ENCODE assay signal across 14 cellular contexts in genomic region chr7:155455776-155456516, GRCh38. TPM values are rescaled to one million over a fixed set of nuclear protein-coding genes. Genes with fewer than 3 reads are reported as not detected.
DNase-seq lines count a peak whose midpoint lies in the region; ATAC-seq, FAIRE-seq and TF ChIP-seq lines count a peak whose summit lies in the region.
"Had no signal": no experiment of that assay in that cellular context is flagged by ENCODE, and none has a peak within 500 bp of the region (broad histone marks: within the 10 kb centered on the region; RNA-seq: fewer than 3 reads in every experiment).

No MANE protein-coding gene starts in this region.

- no peaks in the 10 kb centered on the region for H3K79me2 ChIP-seq in GM23248 (ENCODE audit: insufficient read depth)

- no peaks in the 10 kb centered on the region for H3K9me3 ChIP-seq in GM23248 (ENCODE audit: low read depth)
- H3K9me3 ChIP-seq: ascending aorta had no signal

- ATAC-seq in activated T-cell treated with anti-CD3 and anti-CD28 coated beads, Interleukin-2, amount 50 U/mL, for 72 hours (replicated peaks in 1 of 2): no peak
- ATAC-seq in naive B cell (ENCODE audit: low read depth in 2 of 2) (no peak), HG02885 (IDR thresholded peaks at IDR 0.05; ENCODE audit: poor library complexity, unreplicated experiment) (no peak)

- H3K4me2 ChIP-seq in GM23248 (ENCODE audit: unreplicated experiment): no peak overlapping the region

- no peak overlapping the region for H3K4me3 ChIP-seq in GM23248

- 8 to 12% methylated on average over 21 to 22 of the region's 22 CpGs for WGBS in GM23248 (ENCODE audit: low coverage in 1 of 2, low lambda C conversion rate in 2 of 2, missing lambda C conversion rate in 2 of 2), 2 experiments

- no peak overlapping the region for H3K9ac ChIP-seq in GM23248

- no peak overlapping the region for H3K27ac Mint-ChIP-seq in activated T-cell treated with anti-CD3 and anti-CD28 coated beads, Interleukin-2, amount 50 U/mL, for 72 hours
- peak overlapping the region in 4 of 6 donors; percentile 59 to 83 (median 64) for H3K27ac Mint-ChIP-seq in naive B cell

- H3K4me3 Mint-ChIP-seq in activated T-cell treated with anti-CD3 and anti-CD28 coated beads, Interleukin-2, amount 50 U/mL, for 72 hours: peak overlapping the region; percentile 79 to 86
- peak overlapping the region in 7 of 8 donors; percentile 68 to 90 (median 80) for H3K4me3 Mint-ChIP-seq in naive B cell

- H3K36me3 ChIP-seq in GM23248 (ENCODE audit: low read depth): no peaks in the 10 kb centered on the region
- H3K36me3 ChIP-seq: ascending aorta had no signal

- in situ Hi-C loops in GM23248 (cut with MboI): no loop called here

- H3K27me3 Mint-ChIP-seq in activated T-cell treated with anti-CD3 and anti-CD28 coated beads, Interleukin-2, amount 50 U/mL, for 72 hours (ENCODE audit: low read depth): peaks cover 74% of the 10 kb centered on the region
- peaks cover 59 to 86% (median 84%) of the 10 kb centered on the region in 3 donors for H3K27me3 Mint-ChIP-seq in naive B cell

- H3K9me3 Mint-ChIP-seq in activated T-cell treated with anti-CD3 and anti-CD28 coated beads, Interleukin-2, amount 50 U/mL, for 72 hours: no peaks in the 10 kb centered on the region
- peaks cover 0 to 9% (median 0%) of the 10 kb centered on the region in 7 donors for H3K9me3 Mint-ChIP-seq in naive B cell

- no peak overlapping the region for H2AFZ ChIP-seq in GM23248

- no peaks in the 10 kb centered on the region for H3F3A ChIP-seq in GM23248 (ENCODE audit: insufficient read depth)

- H3K36me3 Mint-ChIP-seq in activated T-cell treated with anti-CD3 and anti-CD28 coated beads, Interleukin-2, amount 50 U/mL, for 72 hours (ENCODE audit: insufficient read depth in 2 of 2): peaks cover 0 to 2% of the 10 kb centered on the region in 2 donors
- no peaks in the 10 kb centered on the region for H3K36me3 Mint-ChIP-seq in naive B cell

- DNase-seq in 8988T (peak; percentile 30), D721Med (ENCODE audit: insufficient read length, low spot score) (peak; percentile 29), naive B cell (no peak), RPMI8226 (no peak), DMS153 (lab: John Stamatoyannopoulos, UW) (no peak), GM23248 (no peak)
- no peak for DNase-seq in activated T-cell treated with anti-CD3 and anti-CD28 coated beads, Interleukin-2, amount 50 U/mL, for 72 hours
- DNase-seq: effector CD4-positive, alpha-beta T cell; NCI-H524 treated with DMSO at 0.1 percent for 48 hours; occipital lobe; stimulated activated CD4-positive, alpha-beta T cell treated with anti-CD3 and anti-CD28 coated beads, Interleukin-1b, Interleukin-23, amount 100 ng/mL, for 48 hours; stimulated activated naive CD4-positive, alpha-beta T cell treated with Interleukin-2 at 50 U/mL for 16 hours had no signal

- no peaks in the 10 kb centered on the region for H3K9me2 ChIP-seq in GM23248 (ENCODE audit: insufficient read depth)

- no peaks in the 10 kb centered on the region for H4K20me1 ChIP-seq in GM23248 (ENCODE audit: insufficient read depth)

- H3K4me1 ChIP-seq in GM23248 (ENCODE audit: insufficient read depth): no peaks in the 10 kb centered on the region

- H3K27ac ChIP-seq in GM23248: no peak overlapping the region
- H3K27ac ChIP-seq: ascending aorta had no signal

- H3K27me3 ChIP-seq in GM23248 (replicated peaks; ENCODE audit: insufficient read depth): peaks cover 90% of the 10 kb centered on the region

- no peak for FAIRE-seq in D721Med (lab: Jason Lieb, UNC)

- H3K4me1 Mint-ChIP-seq in activated T-cell treated with anti-CD3 and anti-CD28 coated beads, Interleukin-2, amount 50 U/mL, for 72 hours (ENCODE audit: low read depth): peaks cover 33% of the 10 kb centered on the region
- H3K4me1 Mint-ChIP-seq in naive B cell: peaks cover 34 to 48% (median 38%) of the 10 kb centered on the region in 3 donors

- TF ChIP-seq CTCF in D721Med (IDR thresholded peaks at IDR 0.05; ENCODE audit: insufficient read depth, missing control alignments): no peak

RNA-seq across cellular contexts. Expression of gene EN2, which starts 2.0 kb away (rescaled TPM):
- total RNA-seq in activated T-cell treated with anti-CD3 and anti-CD28 coated beads, Interleukin-2, amount 50 U/mL, for 72 hours: not detected
- polyA plus RNA-seq in naive B cell (ENCODE audit: low read depth in 6 of 6): not detected
- total RNA-seq in GM23248 (2014; rRNA removed; shearing (Covaris generic)): not detected in 2 replicates
- polyA plus RNA-seq in GM23248 (2016; fragmentation: Nextera tagmentation; extraction: Ambion mirVana): not detected in 2 replicates
- total RNA-seq: ascending aorta, occipital lobe had no signal

Comparison
In these comparisons a context has a peak if more than half of its experiments do, and no peak if none do; other contexts are left out.
1. DNase-seq: peak in 8988T (single experiment) and D721Med (single experiment); none in activated T-cell treated with anti-CD3 and anti-CD28 coated beads, Interleukin-2, amount 50 U/mL, for 72 hours (0 of 2), naive B cell (single experiment), RPMI8226 (single experiment), DMS153 (single experiment) and GM23248 (single experiment).